In the genomic region with DNA sequence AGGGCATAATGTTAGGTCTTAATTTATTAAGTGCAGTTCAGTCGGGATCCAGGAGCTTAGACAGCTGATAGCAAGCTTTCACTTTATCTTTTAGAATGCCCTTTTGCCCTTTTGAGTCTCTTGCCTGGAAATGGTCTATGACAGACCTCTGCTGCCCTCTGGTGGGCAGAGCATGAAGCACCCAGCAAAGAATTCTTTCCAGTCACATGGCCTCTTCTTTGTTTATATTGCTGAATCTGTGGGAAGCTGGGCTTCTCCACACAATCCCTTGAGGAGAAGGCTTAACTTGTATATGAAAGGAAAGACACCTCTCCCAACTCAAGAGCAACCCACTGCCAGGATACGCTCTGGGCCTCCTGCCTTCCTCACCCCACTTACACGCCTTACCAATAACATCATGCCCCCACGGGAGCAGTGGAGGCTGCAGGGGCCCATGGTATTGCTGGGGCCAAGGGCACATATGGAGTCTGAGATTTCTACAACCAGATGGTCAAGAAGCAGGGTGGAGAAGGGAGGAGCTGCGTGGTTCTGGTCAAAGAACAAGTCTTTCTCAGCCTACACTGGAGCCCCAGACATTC, we compare ENCODE assay signal across 1 cellular context.
TF ChIP-seq lines count a peak whose summit lies in the region.

No MANE protein-coding gene starts in this region.

TF ChIP-seq in IMR-90, 13 proteins besides CTCF, POLR2A, EP300 and RAD21:
- TF ChIP-seq MAZ (IDR thresholded peaks at IDR 0.05; ENCODE audit: borderline replicate concordance, low read depth, low read length) = peak; percentile 13; the same call in 1 of the 2 replicates
- no peak for TF ChIP-seq RFX5 (IDR thresholded peaks at IDR 0.05; ENCODE audit: low read depth, low read length)
- peak; percentile 14; the same call in 1 of the 2 replicates for TF ChIP-seq MAFK (IDR thresholded peaks at IDR 0.05; ENCODE audit: low read depth, low read length)
- peak; percentile 92 for TF ChIP-seq SMC3 (IDR thresholded peaks at IDR 0.05; ENCODE audit: low read depth, low read length)
- TF ChIP-seq, protein P1, sequence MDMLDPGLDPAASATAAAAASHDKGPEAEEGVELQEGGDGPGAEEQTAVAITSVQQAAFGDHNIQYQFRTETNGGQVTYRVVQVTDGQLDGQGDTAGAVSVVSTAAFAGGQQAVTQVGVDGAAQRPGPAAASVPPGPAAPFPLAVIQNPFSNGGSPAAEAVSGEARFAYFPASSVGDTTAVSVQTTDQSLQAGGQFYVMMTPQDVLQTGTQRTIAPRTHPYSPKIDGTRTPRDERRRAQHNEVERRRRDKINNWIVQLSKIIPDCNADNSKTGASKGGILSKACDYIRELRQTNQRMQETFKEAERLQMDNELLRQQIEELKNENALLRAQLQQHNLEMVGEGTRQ (IDR thresholded peaks at IDR 0.05; ENCODE audit: low read depth, low read length) = peak; percentile 96
